Comparison of ENCODE assay signal across 26 cellular contexts in genomic region chr5:96004754-96005153, GRCh38. TPM values are rescaled to one million over a fixed set of nuclear protein-coding genes. Genes with fewer than 3 reads are reported as not detected.
DNase-seq lines count a peak whose midpoint lies in the region; ATAC-seq, FAIRE-seq and TF ChIP-seq lines count a peak whose summit lies in the region.
"Had no signal": no experiment of that assay in that cellular context is flagged by ENCODE, and none has a peak within 500 bp of the region (broad histone marks: within the 10 kb centered on the region; RNA-seq: fewer than 3 reads in every experiment).

No MANE protein-coding gene starts in this region.

- no peak overlapping the region for H2AFZ ChIP-seq in K562 (ENCODE audit: low read depth, low read length)

- TF ChIP-seq EP300 in K562 (IDR thresholded peaks at IDR 0.05; ENCODE audit: low read length) = no peak

- ATAC-seq in K562 = no peak
- no peak for ATAC-seq in left colon
- ATAC-seq: PC-3, SK-N-SH treated with all-trans-retinoic acid at 6 μM for 48 hours, T-helper 17 cell had no signal

- H3K79me2 ChIP-seq in K562 (ENCODE audit: control insufficient read depth, insufficient read depth, low read length) = no peaks in the 10 kb centered on the region

- H3K9me3 ChIP-seq in breast epithelium = no peaks in the 10 kb centered on the region
- no peaks in the 10 kb centered on the region for H3K9me3 ChIP-seq in K562 (replicated peaks; ENCODE audit: control insufficient read depth, insufficient read depth, low read depth, low read length)

- no peak overlapping the region for H3K9ac ChIP-seq in K562 (ENCODE audit: insufficient read depth in 1 of 2, low read depth in 2 of 2, low read length in 2 of 2)
- H3K9ac ChIP-seq: BLaER1 treated with 17β-estradiol and CSF1 and Interleukin-3, amounts not matched to agents 10 nM and 100 nM had no signal

- no peak for TF ChIP-seq POLR2A in breast epithelium (IDR thresholded peaks at IDR 0.05)
- TF ChIP-seq POLR2A in K562 (conservative IDR thresholded peaks at IDR 0.05) = no peak

- intact Hi-C loops in MCF 10A (cut with micrococcal nuclease) (no loop called here), breast epithelium (cut with DNase I; ENCODE audit: low total_unique reads) (no loop called here), K562 (cut with micrococcal nuclease) (no loop called here), left colon (cut with DNase I, micrococcal nuclease) (no loop called here)

- H3K9me3 Mint-ChIP-seq in MCF 10A (ENCODE audit: unreplicated experiment) = peaks cover 12% of the 10 kb centered on the region
- peaks cover 23% of the 10 kb centered on the region for H3K9me3 Mint-ChIP-seq in HFFc6
- H3K9me3 Mint-ChIP-seq: CD4-positive, alpha-beta T cell had no signal

- H3K4me1 ChIP-seq in breast epithelium = no peaks in the 10 kb centered on the region
- H3K4me1 ChIP-seq in K562 (replicated peaks in 1 of 2; ENCODE audit: control insufficient read depth in 2 of 2, insufficient read depth in 2 of 2, low read length in 2 of 2) = no peaks in the 10 kb centered on the region
- H3K4me1 ChIP-seq: BLaER1 treated with 17β-estradiol and CSF1 and Interleukin-3, amounts not matched to agents 10 nM and 100 nM had no signal

- BruUV-seq in MCF 10A (replicated peaks; lab: Mats Ljungman, UMichigan) (no TSS peak), K562 (replicated peaks; lab: Mats Ljungman, UMichigan) (no TSS peak)

- no peaks in the 10 kb centered on the region for H3K9me1 ChIP-seq in K562 (ENCODE audit: control insufficient read depth, insufficient read depth, low read length)

- no peak for TF ChIP-seq RAD21 in K562 (CRISPR knock-in tag; conservative IDR thresholded peaks at IDR 0.05 in 1 of 2, IDR thresholded peaks at IDR 0.05 in 1 of 2)

- H3K27ac Mint-ChIP-seq in MCF 10A (ENCODE audit: low read depth, unreplicated experiment) (no peak overlapping the region), HFFc6 (peak overlapping the region; percentile 44)
- H3K27ac Mint-ChIP-seq: CD4-positive, alpha-beta T cell; T-helper 17 cell had no signal

- no peak for TF ChIP-seq CTCF in MCF 10A (IDR thresholded peaks at IDR 0.05; ENCODE audit: unreplicated experiment)
- no peak for TF ChIP-seq CTCF in breast epithelium (IDR thresholded peaks at IDR 0.05)
- no peak for TF ChIP-seq CTCF in HFFc6 (IDR thresholded peaks at IDR 0.05)
- TF ChIP-seq CTCF in K562 (IDR thresholded peaks at IDR 0.05 in 2 of 3, conservative IDR thresholded peaks at IDR 0.05 in 1 of 3; ENCODE audit: insufficient read depth in 2 of 3, low read depth in 1 of 3, low read length in 3 of 3) = no peak
- no peak for TF ChIP-seq CTCF in foreskin fibroblast (IDR thresholded peaks at IDR 0.05; ENCODE audit: low read depth, low read length)

- H3K4me2 ChIP-seq in K562 (ENCODE audit: insufficient read depth, low read length) = no peak overlapping the region
- H3K4me2 ChIP-seq: BLaER1 treated with 17β-estradiol and CSF1 and Interleukin-3, amounts not matched to agents 10 nM and 100 nM had no signal

- POLR2A ChIA-PET in MCF 10A (lab: Yijun Ruan, JAX) = interaction anchor here (0.6 kb wide), 1 partner anchor 23 kb away, joined by 3 read pairs; no protein-coding TSS in a partner anchor
- POLR2A ChIA-PET in K562 (lab: Yijun Ruan, JAX) = no interaction called here

- 6% methylated on average over 1 of the region's 1 CpG for WGBS in K562 (ENCODE audit: insufficient coverage, low coverage, missing lambda C conversion rate)

- DNase-seq in MCF 10A (ENCODE audit: unreplicated experiment) (peak; percentile 21), breast epithelium (ENCODE audit: low spot score in 2 of 2) (no peak), HFFc6 (no peak), K562 (ENCODE audit: extremely low read depth in 1 of 4, low spot score in 3 of 4) (no peak), foreskin fibroblast (peak; percentile 16 to 26), Kasumi-1 (lab: John Stamatoyannopoulos, UW) (no peak), left colon (no peak), KBM-7 (no peak)
- DNase-seq: AML-193; CD4-positive, alpha-beta T cell; DMS79; GF-D8; H7; KG1; NCI-H1092 treated with DMSO at 0.1 percent for 48 hours; NCI-H1436; NCI-H187 treated with DMSO at 0.1 percent for 48 hours; NCI-H446; NCI-H524 treated with DMSO at 0.1 percent for 48 hours; NCI-H774; PC-3; T-helper 17 cell had no signal

- CTCF ChIA-PET in MCF 10A (lab: Yijun Ruan, JAX) (no interaction called here), K562 (lab: Yijun Ruan, JAX; ENCODE audit: low intra/inter-chr PET ratio) (no interaction called here)

- H3K27me3 Mint-ChIP-seq in MCF 10A (ENCODE audit: insufficient read depth, unreplicated experiment) (no peaks in the 10 kb centered on the region), HFFc6 (ENCODE audit: insufficient read depth) (no peaks in the 10 kb centered on the region)
- H3K27me3 Mint-ChIP-seq: CD4-positive, alpha-beta T cell had no signal

- H3K4me3 Mint-ChIP-seq in MCF 10A (ENCODE audit: unreplicated experiment) (no peak overlapping the region), HFFc6 (no peak overlapping the region)
- H3K4me3 Mint-ChIP-seq: CD4-positive, alpha-beta T cell; T-helper 17 cell had no signal

- H3K36me3 ChIP-seq in breast epithelium = no peaks in the 10 kb centered on the region
- no peaks in the 10 kb centered on the region for H3K36me3 ChIP-seq in K562 (ENCODE audit: control insufficient read depth, insufficient read depth, low read length)
- H3K36me3 ChIP-seq: BLaER1 treated with 17β-estradiol and CSF1 and Interleukin-3, amounts not matched to agents 10 nM and 100 nM had no signal

- H3K4me1 Mint-ChIP-seq in MCF 10A (ENCODE audit: insufficient read depth, unreplicated experiment) (no peaks in the 10 kb centered on the region), HFFc6 (ENCODE audit: low read depth) (peaks cover 63% of the 10 kb centered on the region)
- H3K4me1 Mint-ChIP-seq: T-helper 17 cell had no signal

- no peak for FAIRE-seq in K562 (lab: Jason Lieb, UNC)
- FAIRE-seq: GM12892 had no signal

- H3K27me3 ChIP-seq in breast epithelium (no peaks in the 10 kb centered on the region), K562 (ENCODE audit: control insufficient read depth in 2 of 2, insufficient read depth in 2 of 2, low read length in 2 of 2) (no peaks in the 10 kb centered on the region)
- H3K27me3 ChIP-seq: BLaER1 treated with 17β-estradiol and CSF1 and Interleukin-3, amounts not matched to agents 10 nM and 100 nM had no signal

- no peak overlapping the region for H3K27ac ChIP-seq in breast epithelium
- no peak overlapping the region for H3K27ac ChIP-seq in K562 (ENCODE audit: extremely low read depth, low read depth, low read length)
- H3K27ac ChIP-seq: BLaER1 treated with 17β-estradiol and CSF1 and Interleukin-3, amounts not matched to agents 10 nM and 100 nM; HL-60 had no signal

- H3K4me3 ChIP-seq in breast epithelium (no peak overlapping the region), K562 (no peak overlapping the region), foreskin fibroblast (ENCODE audit: low read depth in 1 of 2, low read length in 2 of 2) (no peak overlapping the region)
- H3K4me3 ChIP-seq: BLaER1 treated with 17β-estradiol and CSF1 and Interleukin-3, amounts not matched to agents 10 nM and 100 nM had no signal

- in situ Hi-C loops in K562 (cut with MboI) (no loop called here), KBM-7 (cut with MboI; ENCODE audit: low pct_unique_long_range_greater_than_20kb, low sequenced_read_pairs) (no loop called here)

- no peaks in the 10 kb centered on the region for H3K36me3 Mint-ChIP-seq in MCF 10A (ENCODE audit: insufficient read depth, unreplicated experiment)
- H3K36me3 Mint-ChIP-seq in HFFc6 (ENCODE audit: low read depth) = peaks cover 30% of the 10 kb centered on the region

- no peaks in the 10 kb centered on the region for H4K20me1 ChIP-seq in K562 (replicated peaks; ENCODE audit: control insufficient read depth, insufficient read depth, low read length)
- H4K20me1 ChIP-seq: BLaER1 treated with 17β-estradiol and CSF1 and Interleukin-3, amounts not matched to agents 10 nM and 100 nM had no signal

TF ChIP-seq in K562, 482 proteins besides CTCF, POLR2A, EP300 and RAD21:
- TF ChIP-seq TAL1 (IDR thresholded peaks at IDR 0.05) (no peak), CBX5 (IDR thresholded peaks at IDR 0.05; ENCODE audit: borderline replicate concordance, low read depth) (peak; percentile 80; the same call in 1 of the 2 replicates), ZNF586 (CRISPR knock-in tag; conservative IDR thresholded peaks at IDR 0.05) (no peak), RAD51 (IDR thresholded peaks at IDR 0.05; ENCODE audit: borderline replicate concordance, low read depth) (no peak), CBX3 (IDR thresholded peaks at IDR 0.05; ENCODE audit: borderline replicate concordance in 1 of 2, low read length in 2 of 2) (peak in 1 of 2 experiments; percentile 87; a peak in 2 of 3 replicates), SRF (CRISPR knock-in tag; IDR thresholded peaks at IDR 0.05) (no peak), HNRNPK (IDR thresholded peaks at IDR 0.05; ENCODE audit: low read depth, low read length, poor library complexity, severe bottlenecking) (no peak), ZNF311 (CRISPR knock-in tag; IDR thresholded peaks at IDR 0.05) (no peak), TRIM28 (IDR thresholded peaks at IDR 0.05) (peak; percentile 60; the same call in 1 of the 2 replicates)
TF ChIP-seq in K562: peak in this region for 3.

RNA-seq across cellular contexts. Expression of gene ELL2, which starts 43.1 kb away (rescaled TPM):
- 144 and 147 TPM in 2 replicates for total RNA-seq in MCF 10A (2022)
- total RNA-seq in breast epithelium = 100 to 1,000 TPM in 2 of 3 donors, 10 to 100 TPM in 1; 95.7 to 211 (median 168) TPM
- total RNA-seq in HFFc6 (2021; fragmentation: NEBNext Ultra II Directional; extraction: Animal tissue kit (Norgen Biotek cat#: 25700)) = 100 to 1,000 TPM; 346 to 505 (median 380) TPM
- total RNA-seq in K562 (2011; cell fraction: chromatin; rRNA removed; ENCODE audit: low replicate concordance) = 31.2 and 65.3 TPM in 2 replicates
- 11.2 and 15.0 TPM in 2 replicates for total RNA-seq in K562 (2011; cell fraction: nucleolus; rRNA removed)
- total RNA-seq in K562 (2011; cell fraction: nucleoplasm; rRNA removed) = 29.9 and 45.8 TPM in 2 replicates
- total RNA-seq in K562 (2014; rRNA removed) = 14.0 and 18.3 TPM in 2 replicates
- 14.7 and 17.1 TPM in 2 replicates for total RNA-seq in K562 (2014; rRNA removed; fragmentation: Illumina TruSeq; extraction: Trizol)
- total RNA-seq in K562 (2015; rRNA removed; fragmentation: Illumina TruSeq; extraction: Trizol) = 10.1 and 12.5 TPM in 2 replicates
- total RNA-seq in K562 (2021) = 16.2 and 23.1 TPM in 2 replicates
- 11.1 and 16.3 TPM in 2 replicates for polyA plus RNA-seq in K562 (2011; rRNA removed)
- polyA plus RNA-seq in K562 (2011; cell fraction: cytosol; rRNA removed) = 4.0 and 4.7 TPM in 2 replicates
- 13.8 and 14.7 TPM in 2 replicates for polyA plus RNA-seq in K562 (2011; cell fraction: nucleus; rRNA removed)
- polyA plus RNA-seq in K562 (2012) = 8.3 and 11.9 TPM in 2 replicates
- 11.4 and 14.5 TPM in 2 replicates for polyA plus RNA-seq in K562 (2014; fragmentation: Illumina TruSeq; extraction: Trizol)
- 1 to 10 TPM; 4.3 to 6.8 TPM for polyA plus RNA-seq in K562 (2014; fragmentation: Nextera tagmentation; extraction: Ambion mirVana)
- 9.0 and 14.6 TPM in 2 replicates for polyA plus RNA-seq in K562 (2014; rRNA removed)
- polyA minus RNA-seq in K562 (2011; rRNA and poly(A)+ RNA removed) = 21.9 and 28.0 TPM in 2 replicates
- polyA minus RNA-seq in K562 (2011; cell fraction: cytosol; rRNA and poly(A)+ RNA removed) = 4.8 and 11.7 TPM in 2 replicates
- polyA minus RNA-seq in K562 (2011; cell fraction: nucleus; rRNA and poly(A)+ RNA removed) = 21.4 and 33.0 TPM in 2 replicates
- 10 to 100 TPM; 28.7 to 36.7 TPM for total RNA-seq in left colon

Comparison
In these comparisons a context has a peak if more than half of its experiments do, and no peak if none do; other contexts are left out.
1. DNase-seq: peak in MCF 10A (single experiment) and foreskin fibroblast (2 of 2); none in breast epithelium (0 of 2), HFFc6 (single experiment), K562 (0 of 4), Kasumi-1 (0 of 2), left colon (0 of 2) and KBM-7 (single experiment).